In the genomic region with DNA sequence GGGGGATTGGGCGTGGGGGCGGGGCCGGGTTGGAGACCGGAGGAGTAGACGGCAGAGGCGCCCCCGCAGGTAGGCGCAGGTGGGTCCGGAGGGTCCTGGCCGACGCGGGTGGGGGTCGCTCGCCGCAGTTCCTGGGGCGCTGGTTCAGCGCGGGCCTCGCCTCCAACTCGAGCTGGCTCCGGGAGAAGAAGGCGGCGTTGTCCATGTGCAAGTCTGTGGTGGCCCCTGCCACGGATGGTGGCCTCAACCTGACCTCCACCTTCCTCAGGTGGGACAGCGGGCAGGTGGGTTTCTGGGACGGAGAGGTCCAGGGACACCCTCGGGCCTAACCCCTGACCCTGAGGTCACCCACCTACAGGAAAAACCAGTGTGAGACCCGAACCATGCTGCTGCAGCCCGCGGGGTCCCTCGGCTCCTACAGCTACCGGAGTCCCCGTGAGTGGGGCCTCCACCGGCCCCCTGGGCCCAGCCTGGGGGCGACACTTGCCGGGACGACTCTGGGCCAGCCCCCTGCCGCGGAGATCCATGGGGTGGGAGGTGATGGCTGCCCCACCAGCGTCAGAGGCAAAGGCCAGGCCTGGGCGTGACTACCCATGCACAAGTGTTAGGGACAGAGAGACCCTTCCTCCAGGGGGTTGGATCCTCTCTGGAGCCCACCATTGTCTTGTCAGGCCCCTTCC, we compare ENCODE assay signal across 1 cellular context.
TF ChIP-seq lines count a peak whose summit lies in the region.

No MANE protein-coding gene starts in this region.

TF ChIP-seq in HEK293, 187 proteins besides CTCF, POLR2A, EP300 and RAD21:
- peak; percentile 75 for TF ChIP-seq KLF1 (tag by site-specific recombination; IDR thresholded peaks at IDR 0.05)
- TF ChIP-seq ZNF596 (tag by site-specific recombination; IDR thresholded peaks at IDR 0.05), result no peak
- TF ChIP-seq ZNF76 (tag by site-specific recombination; IDR thresholded peaks at IDR 0.05; ENCODE audit: borderline replicate concordance, low read depth), result no peak
- TF ChIP-seq KLF9 (tag by site-specific recombination; IDR thresholded peaks at IDR 0.05; ENCODE audit: low read depth), result peak; percentile 51
- peak; percentile 62; the same call in 1 of the 2 replicates for TF ChIP-seq BCL11B (tag by site-specific recombination; IDR thresholded peaks at IDR 0.05; ENCODE audit: low read depth)
- TF ChIP-seq ZIC2 (tag by site-specific recombination; IDR thresholded peaks at IDR 0.05), result peak; percentile 43
- TF ChIP-seq KLF10 (tag by site-specific recombination; IDR thresholded peaks at IDR 0.05), result peak; percentile 27; the same call in 1 of the 2 replicates
- peak; percentile 64 for TF ChIP-seq GLIS2 (tag by site-specific recombination; IDR thresholded peaks at IDR 0.05)
- TF ChIP-seq, protein P1, sequence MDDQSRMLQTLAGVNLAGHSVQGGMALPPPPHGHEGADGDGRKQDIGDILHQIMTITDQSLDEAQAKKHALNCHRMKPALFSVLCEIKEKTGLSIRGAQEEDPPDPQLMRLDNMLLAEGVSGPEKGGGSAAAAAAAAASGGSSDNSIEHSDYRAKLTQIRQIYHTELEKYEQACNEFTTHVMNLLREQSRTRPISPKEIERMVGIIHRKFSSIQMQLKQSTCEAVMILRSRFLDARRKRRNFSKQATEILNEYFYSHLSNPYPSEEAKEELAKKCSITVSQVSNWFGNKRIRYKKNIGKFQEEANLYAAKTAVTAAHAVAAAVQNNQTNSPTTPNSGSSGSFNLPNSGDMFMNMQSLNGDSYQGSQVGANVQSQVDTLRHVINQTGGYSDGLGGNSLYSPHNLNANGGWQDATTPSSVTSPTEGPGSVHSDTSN (CRISPR knock-in tag; IDR thresholded peaks at IDR 0.05), result no peak
- no peak for TF ChIP-seq FEZF1 (tag by site-specific recombination; IDR thresholded peaks at IDR 0.05)
- peak; percentile 85; the same call in 1 of the 2 replicates for TF ChIP-seq KLF8 (tag by site-specific recombination; IDR thresholded peaks at IDR 0.05)
